1 cellular context compared by ENCODE assay signal in genomic region chr5:129094924-129095797, GRCh38.
TF ChIP-seq lines count a peak whose summit lies in the region.

No MANE protein-coding gene starts in this region.

TF ChIP-seq in HepG2, 621 proteins besides CTCF, POLR2A, EP300 and RAD21 (continued from another document and continues in another):
- peak; percentile 61; the same call in 1 of the 2 replicates for TF ChIP-seq ZNF503 (CRISPR knock-in tag; IDR thresholded peaks at IDR 0.05)
- TF ChIP-seq CEBPB (IDR thresholded peaks at IDR 0.05; ENCODE audit: borderline replicate concordance, low read depth, low read length): peak; percentile 96
- no peak for TF ChIP-seq ADNP (CRISPR knock-in tag; IDR thresholded peaks at IDR 0.05)
- peak; percentile 61 for TF ChIP-seq ATF2 (CRISPR knock-in tag; IDR thresholded peaks at IDR 0.05)
- TF ChIP-seq NRL (CRISPR knock-in tag; IDR thresholded peaks at IDR 0.05; ENCODE audit: borderline replicate concordance): peak; percentile 65
- no peak for TF ChIP-seq RBM22 (optimal IDR thresholded peaks at IDR 0.05; ENCODE audit: low read length)
- 0 out of 2 replicates have a peak, but pooled peaks have one; percentile 21 for TF ChIP-seq ATF3 (CRISPR knock-in tag; IDR thresholded peaks at IDR 0.05)
- peak; percentile 69; the same call in 1 of the 2 replicates for TF ChIP-seq JUNB (CRISPR knock-in tag; IDR thresholded peaks at IDR 0.05; ENCODE audit: borderline replicate concordance)
- TF ChIP-seq ZBTB34 (CRISPR knock-in tag; IDR thresholded peaks at IDR 0.05): no peak
- TF ChIP-seq ISL2 (CRISPR knock-in tag; IDR thresholded peaks at IDR 0.05): peak; percentile 69; the same call in 1 of the 2 replicates
- peak; percentile 80; the same call in 1 of the 2 replicates for TF ChIP-seq ZNF670 (CRISPR knock-in tag; IDR thresholded peaks at IDR 0.05; ENCODE audit: borderline replicate concordance)
- no peak for TF ChIP-seq ZFP62 (CRISPR knock-in tag; IDR thresholded peaks at IDR 0.05)
- no peak for TF ChIP-seq FOXP1 (IDR thresholded peaks at IDR 0.05)
- TF ChIP-seq FOXP1 (CRISPR knock-in tag; IDR thresholded peaks at IDR 0.05): peak; percentile 31; the same call in 1 of the 2 replicates
- no peak for TF ChIP-seq NFIC (IDR thresholded peaks at IDR 0.05; ENCODE audit: low read length)
- TF ChIP-seq FOXA3 (CRISPR knock-in tag; IDR thresholded peaks at IDR 0.05): peak; percentile 58
- no peak; the same call in 1 of the 2 replicates for TF ChIP-seq RNF2 (conservative IDR thresholded peaks at IDR 0.05; ENCODE audit: low read depth)
- peak; percentile 64 for TF ChIP-seq KDM3A (CRISPR knock-in tag; IDR thresholded peaks at IDR 0.05; ENCODE audit: low read depth)
- TF ChIP-seq ZNF337 (CRISPR knock-in tag; IDR thresholded peaks at IDR 0.05; ENCODE audit: borderline replicate concordance, low read depth): peak; percentile 60; the same call in 1 of the 2 replicates
- no peak for TF ChIP-seq RFXANK (CRISPR knock-in tag; IDR thresholded peaks at IDR 0.05)
- TF ChIP-seq MTA1 (CRISPR knock-in tag; IDR thresholded peaks at IDR 0.05; ENCODE audit: borderline replicate concordance): peak; percentile 91
- no peak for TF ChIP-seq HNF1A (IDR thresholded peaks at IDR 0.05; ENCODE audit: low read depth)
- peak; percentile 64; the same call in 1 of the 2 replicates for TF ChIP-seq HNF1A (CRISPR knock-in tag; IDR thresholded peaks at IDR 0.05; ENCODE audit: borderline replicate concordance)
- peak; percentile 41; the same call in 1 of the 2 replicates for TF ChIP-seq ATF7-NPFF (CRISPR knock-in tag; IDR thresholded peaks at IDR 0.05; ENCODE audit: low read depth)
- TF ChIP-seq PBX2 (CRISPR knock-in tag; IDR thresholded peaks at IDR 0.05): no peak
- TF ChIP-seq GMEB1 (CRISPR knock-in tag; IDR thresholded peaks at IDR 0.05; ENCODE audit: borderline replicate concordance): peak; percentile 83
- peak; percentile 70; the same call in 1 of the 2 replicates for TF ChIP-seq HES4 (CRISPR knock-in tag; IDR thresholded peaks at IDR 0.05; ENCODE audit: borderline replicate concordance)
- TF ChIP-seq NAIF1 (CRISPR knock-in tag; IDR thresholded peaks at IDR 0.05; ENCODE audit: borderline replicate concordance): peak; percentile 96
- no peak for TF ChIP-seq SUZ12 (IDR thresholded peaks at IDR 0.05; ENCODE audit: low read depth, low read length)
- no peak for TF ChIP-seq ZNF580 (CRISPR knock-in tag; IDR thresholded peaks at IDR 0.05; ENCODE audit: borderline replicate concordance, low read depth)
- TF ChIP-seq ZNF639 (CRISPR knock-in tag; conservative IDR thresholded peaks at IDR 0.05): peak; percentile 74; the same call in 1 of the 2 replicates
- TF ChIP-seq ZNF281 (CRISPR knock-in tag; IDR thresholded peaks at IDR 0.05; ENCODE audit: borderline replicate concordance): peak; percentile 43; the same call in 1 of the 2 replicates
- TF ChIP-seq DZIP1 (CRISPR knock-in tag; IDR thresholded peaks at IDR 0.05): peak; percentile 97
- TF ChIP-seq GABPB1 (CRISPR knock-in tag; IDR thresholded peaks at IDR 0.05): peak; percentile 94
- TF ChIP-seq CREM (IDR thresholded peaks at IDR 0.05): no peak
- TF ChIP-seq CREM (CRISPR knock-in tag; IDR thresholded peaks at IDR 0.05): no peak
- peak; percentile 43; the same call in 1 of the 2 replicates for TF ChIP-seq KLF6 (CRISPR knock-in tag; IDR thresholded peaks at IDR 0.05)
- TF ChIP-seq ZBTB20 (CRISPR knock-in tag; IDR thresholded peaks at IDR 0.05; ENCODE audit: borderline replicate concordance, low read depth): no peak
- TF ChIP-seq NFYC (CRISPR knock-in tag; IDR thresholded peaks at IDR 0.05): no peak
- TF ChIP-seq SOX6 (IDR thresholded peaks at IDR 0.05): no peak
- peak; percentile 88 for TF ChIP-seq SOX6 (CRISPR knock-in tag; IDR thresholded peaks at IDR 0.05)
- no peak; the same call in 1 of the 2 replicates for TF ChIP-seq ZNF160 (CRISPR knock-in tag; IDR thresholded peaks at IDR 0.05)
